In the genomic region with DNA sequence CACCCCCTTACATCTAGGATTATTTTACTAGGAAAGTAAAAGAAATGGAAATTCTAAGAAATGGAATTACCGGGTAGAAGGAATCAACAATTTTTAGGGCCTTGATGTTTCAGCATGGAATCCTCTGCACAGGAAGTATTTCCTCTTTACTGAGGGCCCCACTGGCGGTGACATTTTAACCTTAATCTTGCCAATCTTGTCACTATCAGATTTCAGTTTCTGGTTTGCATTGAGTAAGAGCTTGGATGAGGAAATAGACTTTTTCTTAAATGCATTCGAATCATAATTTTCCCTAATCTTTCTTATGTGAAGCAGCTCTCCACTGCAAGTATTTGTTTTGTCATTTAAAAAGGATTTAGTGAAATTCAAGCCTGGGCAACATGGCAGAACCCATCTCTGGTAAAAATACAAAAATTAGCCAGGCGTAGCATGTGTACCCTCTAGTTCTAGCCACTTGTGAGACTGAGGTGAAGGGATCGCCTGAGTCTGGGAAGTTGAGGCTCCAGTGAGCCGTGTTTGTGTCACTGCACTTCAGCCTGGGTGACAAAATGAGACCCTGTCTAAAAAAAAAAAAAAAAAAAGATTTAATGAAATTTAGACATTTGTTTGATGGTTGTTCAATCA, we compare ENCODE assay signal across 9 cellular contexts. TPM values are rescaled to one million over a fixed set of nuclear protein-coding genes. Genes with fewer than 3 reads are reported as not detected.
DNase-seq lines count a peak whose midpoint lies in the region; TF ChIP-seq lines count a peak whose summit lies in the region.
"Had no signal": no experiment of that assay in that cellular context is flagged by ENCODE, and none has a peak within 500 bp of the region (broad histone marks: within the 10 kb centered on the region; RNA-seq: fewer than 3 reads in every experiment).

No MANE protein-coding gene starts in this region.

- WGBS in mammary epithelial cell (ENCODE audit: low coverage, missing lambda C conversion rate) = 90% methylated on average over 6 of the region's 6 CpGs
- 82% methylated on average over 6 of the region's 6 CpGs for WGBS in esophagus muscularis mucosa

- no peaks in the 10 kb centered on the region for H3K79me2 ChIP-seq in mammary epithelial cell (ENCODE audit: insufficient read depth, low read length)

- TF ChIP-seq CTCF in breast epithelium (IDR thresholded peaks at IDR 0.05) (no peak), mammary epithelial cell (conservative IDR thresholded peaks at IDR 0.05 in 1 of 2, IDR thresholded peaks at IDR 0.05 in 1 of 2; ENCODE audit: extremely low read depth in 1 of 2, insufficient read depth in 1 of 2, low read depth in 1 of 2, low read length in 2 of 2) (no peak), esophagus muscularis mucosa (IDR thresholded peaks at IDR 0.05) (no peak), tibial artery (IDR thresholded peaks at IDR 0.05) (no peak)

- TF ChIP-seq EP300 in esophagus muscularis mucosa (IDR thresholded peaks at IDR 0.05) = no peak

- no peaks in the 10 kb centered on the region for H4K20me1 ChIP-seq in mammary epithelial cell (ENCODE audit: insufficient read depth, low read length)

- H3K27ac ChIP-seq in breast epithelium = peak overlapping the region; percentile 21 to 56
- H3K27ac ChIP-seq in mammary epithelial cell (ENCODE audit: insufficient read depth, low read depth, low read length) = no peak overlapping the region
- peak overlapping the region; percentile 6 to 72 (median 34) for H3K27ac ChIP-seq in esophagus muscularis mucosa (replicated peaks in 1 of 4)
- peak overlapping the region; percentile 5 to 75 for H3K27ac ChIP-seq in tibial artery

- no peak overlapping the region for H3K4me2 ChIP-seq in mammary epithelial cell (ENCODE audit: insufficient read depth, low read depth, low read length)

- H3K9me3 ChIP-seq in breast epithelium (no peaks in the 10 kb centered on the region), mammary epithelial cell (replicated peaks; ENCODE audit: insufficient read depth, low read length) (no peaks in the 10 kb centered on the region), esophagus muscularis mucosa (no peaks in the 10 kb centered on the region), tibial artery (no peaks in the 10 kb centered on the region)

- in situ Hi-C loops in mammary epithelial cell (cut with MboI; ENCODE audit: low sequenced_read_pairs in 2 of 2) = no loop called here

- no peak overlapping the region for H2AFZ ChIP-seq in mammary epithelial cell (ENCODE audit: low read depth, low read length)

- BruUV-seq in mammary epithelial cell (replicated peaks; lab: Mats Ljungman, UMichigan) = no TSS peak

- TF ChIP-seq POLR2A in breast epithelium (IDR thresholded peaks at IDR 0.05) (no peak), esophagus muscularis mucosa (IDR thresholded peaks at IDR 0.05; ENCODE audit: low read depth) (no peak)

- dilution Hi-C loops in mammary epithelial cell (cut with HindIII; ENCODE audit: low sequenced_read_pairs) = no loop called here

- H3K36me3 ChIP-seq in breast epithelium = no peaks in the 10 kb centered on the region
- H3K36me3 ChIP-seq in mammary epithelial cell (ENCODE audit: insufficient read depth, low read length) = peaks cover 2% of the 10 kb centered on the region
- peaks cover 8 to 34% (median 25%) of the 10 kb centered on the region in 4 donors for H3K36me3 ChIP-seq in esophagus muscularis mucosa
- H3K36me3 ChIP-seq in tibial artery = peaks cover 23 to 45% (median 29%) of the 10 kb centered on the region in 3 donors

- H3K4me3 ChIP-seq in breast epithelium (no peak overlapping the region), mammary epithelial cell (replicated peaks in 1 of 3; ENCODE audit: insufficient read depth in 1 of 3, low read depth in 2 of 3, low read length in 3 of 3) (no peak overlapping the region), esophagus muscularis mucosa (no peak overlapping the region), tibial artery (no peak overlapping the region)

- intact Hi-C loops in breast epithelium (cut with DNase I; ENCODE audit: low total_unique reads) = no loop called here
- intact Hi-C loops in mammary epithelial cell (cut with micrococcal nuclease) = no loop called here
- intact Hi-C loops in esophagus muscularis mucosa (cut with DNase I) = no loop called here
- intact Hi-C loops in tibial artery (cut with DNase I; ENCODE audit: low total_unique reads) = no loop called here

- DNase-seq in breast epithelium (ENCODE audit: low spot score in 2 of 2) (no peak), mammary epithelial cell (no peak), SKM-1 (lab: John Stamatoyannopoulos, UW; ENCODE audit: unreplicated experiment) (peak; percentile 34), esophagus muscularis mucosa (ENCODE audit: extremely low spot score) (no peak), tibial artery (no peak), DMS 273 treated with DMSO at 0.1 percent for 48 hours (lab: John Stamatoyannopoulos, UW) (no peak), foreskin melanocyte (no peak)
- no peak for DNase-seq in activated effector memory CD4-positive, alpha-beta T cell treated with Interleukin-2 at 50 U/mL for 16 hours
- DNase-seq: NCI-H1417 had no signal

- peaks cover 0 to 5% of the 10 kb centered on the region in 2 donors for H3K4me1 ChIP-seq in breast epithelium
- no peaks in the 10 kb centered on the region for H3K4me1 ChIP-seq in mammary epithelial cell (ENCODE audit: insufficient read depth, low read length)
- H3K4me1 ChIP-seq in esophagus muscularis mucosa = peaks cover 30 to 54% (median 43%) of the 10 kb centered on the region in 4 donors
- peaks cover 0 to 52% (median 36%) of the 10 kb centered on the region in 4 donors for H3K4me1 ChIP-seq in tibial artery

- no peaks in the 10 kb centered on the region for H3K27me3 ChIP-seq in breast epithelium
- no peaks in the 10 kb centered on the region for H3K27me3 ChIP-seq in mammary epithelial cell (ENCODE audit: insufficient read depth, low read length)
- H3K27me3 ChIP-seq in esophagus muscularis mucosa = no peaks in the 10 kb centered on the region
- H3K27me3 ChIP-seq in tibial artery = no peaks in the 10 kb centered on the region

- H3K9ac ChIP-seq in mammary epithelial cell (ENCODE audit: insufficient read depth, low read length) = no peak overlapping the region

- CTCF ChIA-PET in mammary epithelial cell (lab: Charles Lee; ENCODE audit: low non-redundant PET) = no interaction called here

RNA-seq across cellular contexts. Expression of a gene that starts 40.7 kb away (rescaled TPM):
- total RNA-seq in breast epithelium (10 to 100 TPM; 46.9 to 71.7 (median 59.5) TPM), mammary epithelial cell (10 to 100 TPM; 10.7 to 62.3 TPM), esophagus muscularis mucosa (10 to 100 TPM; 31.1 to 54.0 (median 34.5) TPM)
- 17.8 TPM for polyA plus RNA-seq in mammary epithelial cell
- polyA minus RNA-seq in mammary epithelial cell = 43.6 TPM
